Comparison of ENCODE assay signal across 6 cellular contexts in the genomic region with DNA sequence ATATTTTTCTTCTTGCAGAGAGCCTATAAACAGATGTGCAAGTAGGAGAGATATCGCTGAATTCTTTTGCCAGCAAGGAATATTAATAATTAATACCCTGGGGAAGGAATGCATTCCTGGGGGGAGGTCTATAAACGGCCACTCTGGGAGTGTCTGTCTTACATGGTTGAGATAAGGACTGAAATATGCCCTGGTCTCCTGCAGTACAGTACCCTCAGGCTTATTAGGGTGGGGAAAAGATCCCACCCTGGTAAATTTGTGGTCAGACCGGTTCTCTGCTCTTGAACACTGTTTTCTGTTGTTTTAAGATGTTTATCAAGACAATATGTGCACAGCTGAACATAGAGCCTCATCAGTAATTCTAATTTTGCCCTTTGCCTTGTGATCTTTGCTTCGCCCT. TPM values are rescaled to one million over a fixed set of nuclear protein-coding genes. Genes with fewer than 3 reads are reported as not detected.
A peak's percentile ranks its signal among the peaks of the same experiment; 100 is the strongest.
DNase-seq lines count a peak whose midpoint lies in the region; ATAC-seq and TF ChIP-seq lines count a peak whose summit lies in the region.
"Not testable (repeated sequence)": the region's sequence is repeated elsewhere in the genome, so short reads cannot be mapped to it uniquely, and the experiment has no call there.

No MANE protein-coding gene starts in this region.

- H2AFZ ChIP-seq in DND-41 (ENCODE audit: low read depth, low read length); mammary epithelial cell (ENCODE audit: low read depth, low read length): not testable (repeated sequence)

- WGBS in mammary epithelial cell (ENCODE audit: low coverage, missing lambda C conversion rate), result 65% methylated on average over 4 of the region's 4 CpGs

- H3K9me3 Mint-ChIP-seq in activated CD8-positive, alpha-beta T cell treated with anti-CD3 and anti-CD28 coated beads for 36 hours; neural crest cell: not testable (repeated sequence)

- not testable (repeated sequence) for H3K4me2 ChIP-seq in DND-41 (ENCODE audit: insufficient read depth, low read length); mammary epithelial cell (ENCODE audit: insufficient read depth, low read depth, low read length)

- H3K4me3 ChIP-seq in DND-41 (ENCODE audit: low read depth in 1 of 2, low read length in 2 of 2); HEK293 (ENCODE audit: low read depth, low read length); mammary epithelial cell (replicated peaks in 1 of 3; ENCODE audit: insufficient read depth in 1 of 3, low read depth in 2 of 3, low read length in 3 of 3): not testable (repeated sequence)

- not testable (repeated sequence) for H3K27ac ChIP-seq in DND-41 (ENCODE audit: low read length); HEK293 (ENCODE audit: extremely low read depth, low read depth, low read length); mammary epithelial cell (ENCODE audit: insufficient read depth, low read depth, low read length)

- not testable (repeated sequence) for H3K79me2 ChIP-seq in DND-41 (ENCODE audit: insufficient read depth, low read length); mammary epithelial cell (ENCODE audit: insufficient read depth, low read length)

- not testable (repeated sequence) for H3K27me3 Mint-ChIP-seq in activated CD8-positive, alpha-beta T cell treated with anti-CD3 and anti-CD28 coated beads for 36 hours; neural crest cell (ENCODE audit: low read depth)

- in situ Hi-C loops in mammary epithelial cell (cut with MboI; ENCODE audit: low sequenced_read_pairs in 2 of 2), result not testable (repeated sequence)

- H3K4me1 Mint-ChIP-seq in activated CD8-positive, alpha-beta T cell treated with anti-CD3 and anti-CD28 coated beads for 36 hours (ENCODE audit: low read depth), result peaks cover 21% of the 10 kb centered on the region
- H3K4me1 Mint-ChIP-seq in neural crest cell, result not testable (repeated sequence)

- CTCF ChIA-PET in HEK293 (lab: Yijun Ruan, JAX), result interaction anchor here (0.6 kb wide), 1 partner anchor 46 kb away, joined by 3 read pairs; no protein-coding TSS in a partner anchor
- CTCF ChIA-PET in activated CD8-positive, alpha-beta T cell treated with anti-CD3 and anti-CD28 coated beads for 36 hours (lab: Charles Lee), result not testable (repeated sequence)
- CTCF ChIA-PET in mammary epithelial cell (lab: Charles Lee; ENCODE audit: low non-redundant PET), result interaction anchor here (0.5 kb wide), 1 partner anchor 64 kb away, joined by 4 read pairs; no protein-coding TSS in a partner anchor

- peaks cover 10% of the 10 kb centered on the region for H3K4me1 ChIP-seq in DND-41 (ENCODE audit: insufficient read depth, low read length)
- H3K4me1 ChIP-seq in HEK293 (ENCODE audit: control insufficient read depth, insufficient read depth, low read length), result not testable (repeated sequence)
- H3K4me1 ChIP-seq in mammary epithelial cell (ENCODE audit: insufficient read depth, low read length), result peaks cover 21% of the 10 kb centered on the region

- BruUV-seq in mammary epithelial cell (replicated peaks; lab: Mats Ljungman, UMichigan), result not testable (repeated sequence)

- not testable (repeated sequence) for H3K27ac Mint-ChIP-seq in activated CD8-positive, alpha-beta T cell treated with anti-CD3 and anti-CD28 coated beads for 36 hours; neural crest cell (ENCODE audit: unreplicated experiment)

- dilution Hi-C loops in mammary epithelial cell (cut with HindIII; ENCODE audit: low sequenced_read_pairs), result not testable (repeated sequence)

- TF ChIP-seq POLR2A in erythroblast (IDR thresholded peaks at IDR 0.05; ENCODE audit: low read length), result not testable (repeated sequence)

- POLR2A ChIA-PET in HEK293 (lab: Yijun Ruan, JAX); activated CD8-positive, alpha-beta T cell treated with anti-CD3 and anti-CD28 coated beads for 36 hours (lab: Charles Lee): not testable (repeated sequence)

- H3K9ac ChIP-seq in DND-41 (ENCODE audit: low read depth, low read length); mammary epithelial cell (ENCODE audit: insufficient read depth, low read length): not testable (repeated sequence)

- not testable (repeated sequence) for H3K27me3 ChIP-seq in DND-41 (ENCODE audit: insufficient read depth, low read length, poor library complexity); mammary epithelial cell (ENCODE audit: insufficient read depth, low read length)

- peaks cover 13% of the 10 kb centered on the region for H3K9me3 ChIP-seq in DND-41 (ENCODE audit: insufficient read depth, low read length, severe bottlenecking)
- H3K9me3 ChIP-seq in HEK293 (ENCODE audit: control insufficient read depth, insufficient read depth, low read depth, low read length); mammary epithelial cell (replicated peaks; ENCODE audit: insufficient read depth, low read length): not testable (repeated sequence)

- H3K4me3 Mint-ChIP-seq in activated CD8-positive, alpha-beta T cell treated with anti-CD3 and anti-CD28 coated beads for 36 hours, result not testable (repeated sequence)
- H3K4me3 Mint-ChIP-seq in neural crest cell, result peak overlapping the region; percentile 25

- not testable (repeated sequence) for H3K36me3 ChIP-seq in DND-41 (ENCODE audit: insufficient read depth, low read length); HEK293 (ENCODE audit: control insufficient read depth in 2 of 2, insufficient read depth in 1 of 2, low read length in 2 of 2); mammary epithelial cell (ENCODE audit: insufficient read depth, low read length)

- DNase-seq in DND-41, result peak; percentile 25
- DNase-seq in activated CD8-positive, alpha-beta T cell treated with anti-CD3 and anti-CD28 coated beads for 36 hours, result peak; percentile 7
- peak; percentile 9 for DNase-seq in mammary epithelial cell
- peak; percentile 12 to 14 for DNase-seq in erythroblast (lab: John Stamatoyannopoulos, UW)
- not testable (repeated sequence) for DNase-seq in neural crest cell (ENCODE audit: low read depth, low spot score)

- not testable (repeated sequence) for TF ChIP-seq CTCF in DND-41 (IDR thresholded peaks at IDR 0.05; ENCODE audit: borderline replicate concordance, extremely low read depth, low read length, poor library complexity, severe bottlenecking); HEK293 (tag by site-specific recombination; IDR thresholded peaks at IDR 0.05); activated CD8-positive, alpha-beta T cell treated with anti-CD3 and anti-CD28 coated beads for 36 hours (IDR thresholded peaks at IDR 0.05); mammary epithelial cell (conservative IDR thresholded peaks at IDR 0.05 in 1 of 2, IDR thresholded peaks at IDR 0.05 in 1 of 2; ENCODE audit: extremely low read depth in 1 of 2, insufficient read depth in 1 of 2, low read depth in 1 of 2, low read length in 2 of 2); neural crest cell (conservative IDR thresholded peaks at IDR 0.05)

- H3K36me3 Mint-ChIP-seq in activated CD8-positive, alpha-beta T cell treated with anti-CD3 and anti-CD28 coated beads for 36 hours (ENCODE audit: low read depth), result not testable (repeated sequence)
- H3K36me3 Mint-ChIP-seq in neural crest cell (ENCODE audit: low read depth), result peaks cover 15% of the 10 kb centered on the region

- ATAC-seq in DND-41 (ENCODE audit: insufficient read depth, low read depth); activated CD8-positive, alpha-beta T cell treated with anti-CD3 and anti-CD28 coated beads for 36 hours: not testable (repeated sequence)

- intact Hi-C loops in activated CD8-positive, alpha-beta T cell treated with anti-CD3 and anti-CD28 coated beads for 36 hours (cut with micrococcal nuclease), result not testable (repeated sequence)
- intact Hi-C loops in mammary epithelial cell (cut with micrococcal nuclease), result loop anchor here (10.0 kb wide), 1 partner anchor 429 kb away; a partner anchor contains a TSS

- not testable (repeated sequence) for H4K20me1 ChIP-seq in DND-41 (ENCODE audit: insufficient read depth, low read length); mammary epithelial cell (ENCODE audit: insufficient read depth, low read length)

TF ChIP-seq in HEK293, 187 proteins besides CTCF, POLR2A, EP300 and RAD21:
- TF ChIP-seq ZNF529 (tag by site-specific recombination; IDR thresholded peaks at IDR 0.05; ENCODE audit: insufficient replicate concordance) (peak; percentile 47), SETDB1 (IDR thresholded peaks at IDR 0.05; ENCODE audit: insufficient read length, low read length) (peak; percentile 84), ZNF626 (tag by site-specific recombination; IDR thresholded peaks at IDR 0.05) (peak; percentile 72; the same call in 1 of the 2 replicates)

RNA-seq across cellular contexts. Expression of a gene that starts 7.3 kb away (rescaled TPM):
- 1 to 10 TPM; 5.6 to 7.8 TPM for total RNA-seq in activated CD8-positive, alpha-beta T cell treated with anti-CD3 and anti-CD28 coated beads for 36 hours
- total RNA-seq in mammary epithelial cell, result 10 to 100 TPM; 15.2 to 29.3 TPM
- 23.0 TPM for polyA plus RNA-seq in mammary epithelial cell
- polyA minus RNA-seq in mammary epithelial cell, result 119 TPM
- total RNA-seq in neural crest cell, result 54.8 and 56.4 TPM in 2 replicates
